Comparison of ENCODE assay signal across 9 cellular contexts in the genomic region with DNA sequence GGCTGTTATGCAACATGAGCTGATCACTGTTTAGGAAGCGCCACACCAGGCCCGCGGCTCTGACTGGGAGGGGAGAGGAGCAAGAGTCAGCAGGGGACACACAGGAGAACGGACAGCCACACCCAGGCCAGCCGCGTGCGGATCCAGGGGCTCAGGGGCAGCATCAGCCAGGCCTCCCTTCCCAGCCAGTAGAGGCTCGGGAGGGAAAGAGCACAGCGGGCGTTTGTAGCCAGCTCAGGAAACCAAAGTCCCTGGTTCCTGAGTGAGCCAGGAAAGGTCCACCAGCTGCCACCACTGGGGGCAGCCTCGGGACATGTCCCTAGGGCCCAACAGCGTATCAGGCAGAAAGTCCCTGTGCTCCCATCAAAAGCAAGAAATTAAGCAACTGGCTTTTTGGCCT.
DNase-seq lines count a peak whose midpoint lies in the region; ATAC-seq and TF ChIP-seq lines count a peak whose summit lies in the region.
"Had no signal": no experiment of that assay in that cellular context is flagged by ENCODE, and none has a peak within 500 bp of the region (broad histone marks: within the 10 kb centered on the region; RNA-seq: fewer than 3 reads in every experiment).

No MANE protein-coding gene starts in this region.

- H4K20me1 ChIP-seq in OCI-LY3 (ENCODE audit: insufficient read depth, low read length) = no peaks in the 10 kb centered on the region

- WGBS in psoas muscle, 3 donors = 23 to 44% (median 28%) methylated on average over 12 of the region's 12 CpGs

- H3K79me2 ChIP-seq in OCI-LY3 (ENCODE audit: low read length) = no peaks in the 10 kb centered on the region

- intact Hi-C loops in psoas muscle (cut with DNase I) = no loop called here

- H3K27me3 ChIP-seq in OCI-LY3 (ENCODE audit: low read depth, low read length) (no peaks in the 10 kb centered on the region), psoas muscle (ENCODE audit: insufficient read depth in 3 of 3, low read length in 2 of 3) (no peaks in the 10 kb centered on the region)

- peak; percentile 39 for TF ChIP-seq CTCF in OCI-LY3 (IDR thresholded peaks at IDR 0.05; ENCODE audit: low read depth, low read length)
- peak; percentile 75 for TF ChIP-seq CTCF in fibroblast of villous mesenchyme (IDR thresholded peaks at IDR 0.05; ENCODE audit: insufficient read depth, low read depth, low read length)
- TF ChIP-seq CTCF in psoas muscle (IDR thresholded peaks at IDR 0.05) = peak; percentile 41

- H3K36me3 ChIP-seq in OCI-LY3 (replicated peaks; ENCODE audit: low read depth, low read length) (no peaks in the 10 kb centered on the region), psoas muscle (ENCODE audit: insufficient read depth in 1 of 2, low read depth in 1 of 2) (peaks cover 0 to 19% of the 10 kb centered on the region in 2 donors)

- H3K4me3 ChIP-seq in OCI-LY3 (ENCODE audit: low read length) (no peak overlapping the region), fibroblast of villous mesenchyme (ENCODE audit: low read depth, low read length) (no peak overlapping the region), psoas muscle (no peak overlapping the region)

- DNase-seq in DMS53 (lab: John Stamatoyannopoulos, UW) (peak; percentile 1), DMS53 treated with DMSO at 0.1 percent for 48 hours (lab: John Stamatoyannopoulos, UW; ENCODE audit: unreplicated experiment) (no peak), fibroblast of villous mesenchyme (ENCODE audit: low read depth) (peak; percentile 56), psoas muscle (peak; percentile 80 to 90), NCI-H1092 (lab: John Stamatoyannopoulos, UW) (no peak), activated gamma-delta T cell (lab: John Stamatoyannopoulos, UW) (no peak), DMS153 (lab: John Stamatoyannopoulos, UW) (no peak)

- no peak overlapping the region for H3K9ac ChIP-seq in OCI-LY3 (ENCODE audit: low read length)

- ATAC-seq in psoas muscle = peak; percentile 53 to 83 (median 78)

- no peak overlapping the region for H3K4me2 ChIP-seq in OCI-LY3 (ENCODE audit: low read length)

- H2AFZ ChIP-seq in OCI-LY3 (ENCODE audit: low read depth, low read length) = no peak overlapping the region

- H3K4me1 ChIP-seq in OCI-LY3 (ENCODE audit: low read length) = no peaks in the 10 kb centered on the region
- H3K4me1 ChIP-seq in psoas muscle = no peaks in the 10 kb centered on the region

- H3K27ac ChIP-seq in OCI-LY3 (ENCODE audit: low read length) (no peak overlapping the region), psoas muscle (peak overlapping the region; percentile 16)
- H3K27ac ChIP-seq: VCaP had no signal

- H3K9me3 ChIP-seq in OCI-LY3 (ENCODE audit: insufficient read depth, low read length) (no peaks in the 10 kb centered on the region), psoas muscle (no peaks in the 10 kb centered on the region)

Comparison
In these comparisons a context has a peak if more than half of its experiments do, and no peak if none do; other contexts are left out.
1. DNase-seq: peak in DMS53 (single experiment), fibroblast of villous mesenchyme (single experiment) and psoas muscle (2 of 2); none in DMS53 treated with DMSO at 0.1 percent for 48 hours (single experiment), NCI-H1092 (single experiment), activated gamma-delta T cell (single experiment) and DMS153 (single experiment).
2. Peak in every context shown above with its lines, with median percentiles within 50 percentile points of each other: CTCF ChIP-seq.